ENCODE assay signal across 10 cellular contexts in the genomic region with DNA sequence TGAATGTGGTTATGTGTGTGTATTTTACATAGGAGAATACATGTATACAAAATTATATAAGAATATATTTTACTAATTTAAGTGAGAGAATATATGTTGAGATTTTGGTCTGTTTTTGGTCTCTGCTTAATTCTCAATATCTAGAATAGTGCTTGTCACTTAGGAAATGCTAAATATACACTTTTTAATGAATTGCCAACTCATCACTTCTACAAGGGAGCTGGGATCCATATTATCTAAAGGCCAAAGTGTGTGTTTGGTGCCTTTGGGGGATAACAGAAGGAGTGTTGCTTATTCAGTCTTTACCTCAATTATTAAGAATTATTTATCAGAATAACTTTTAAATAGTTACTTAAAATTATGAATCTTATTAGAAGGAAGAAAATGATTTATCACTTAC.
"Had no signal": no experiment of that assay in that cellular context is flagged by ENCODE, and none has a peak within 500 bp of the region (broad histone marks: within the 10 kb centered on the region; RNA-seq: fewer than 3 reads in every experiment).

No MANE protein-coding gene starts in this region.

- DNase-seq: GM23248, H7, H9, HCEC 1CT, HFFc6 had no signal

- H3K36me3 ChIP-seq: HAP-1 had no signal

- ATAC-seq: GM23338, HCT116 had no signal

- H3K4me3 ChIP-seq: GM23248, GM23338, HAP-1 had no signal

- FAIRE-seq: H1, H54 had no signal

- H3K27ac ChIP-seq: GM23248 had no signal

- H3K4me2 ChIP-seq: GM23338 had no signal

- H2AFZ ChIP-seq: GM23248, GM23338 had no signal

- H3K4me1 ChIP-seq: HAP-1 had no signal

- H3K9ac ChIP-seq: GM23248 had no signal

- H3K9me3 ChIP-seq: HAP-1 had no signal
